ENCODE assay signal across 8 cellular contexts in genomic region chr10:11610855-11611247, GRCh38. TPM values are rescaled to one million over a fixed set of nuclear protein-coding genes. Genes with fewer than 3 reads are reported as not detected.
DNase-seq lines count a peak whose midpoint lies in the region; ATAC-seq and TF ChIP-seq lines count a peak whose summit lies in the region.

No MANE protein-coding gene starts in this region.

- peaks cover 56% of the 10 kb centered on the region for H3K4me1 ChIP-seq in Karpas-422 (ENCODE audit: low read length)

- peak; percentile 41 for DNase-seq in CD1c-positive myeloid dendritic cell (ENCODE audit: extremely low spot score)
- peak; percentile 84 for DNase-seq in Karpas-422
- peak; percentile 3 for DNase-seq in activated T-helper 1 cell treated with Interleukin-2 at 50 U/mL for 16 hours (ENCODE audit: low read depth)
- peak; percentile 45 for DNase-seq in fibroblast of the aortic adventitia (ENCODE audit: low read depth)
- DNase-seq in neural crest cell (ENCODE audit: low read depth, low spot score) = peak; percentile 30
- no peak for DNase-seq in superior temporal gyrus (ENCODE audit: extremely low spot score)

- peak overlapping the region; percentile 95 for H3K27ac ChIP-seq in Karpas-422 (ENCODE audit: low read length)

- no peaks in the 10 kb centered on the region for H3K27me3 Mint-ChIP-seq in neural crest cell (ENCODE audit: low read depth)

- no peaks in the 10 kb centered on the region for H4K20me1 ChIP-seq in Karpas-422 (ENCODE audit: insufficient read depth, low read depth, low read length)

- H3K9ac ChIP-seq in Karpas-422 (ENCODE audit: low read length) = peak overlapping the region; percentile 90

- ATAC-seq in GM21423 (IDR thresholded peaks at IDR 0.05; ENCODE audit: unreplicated experiment) (peak; percentile 5), GM19328 (IDR thresholded peaks at IDR 0.05; ENCODE audit: unreplicated experiment) (no peak)

- peak overlapping the region; percentile 81 for H3K4me2 ChIP-seq in Karpas-422 (ENCODE audit: low read depth, low read length, poor library complexity, severe bottlenecking)

- peak overlapping the region; percentile 84 for H3K4me3 ChIP-seq in Karpas-422 (ENCODE audit: low read length)
- peak overlapping the region; percentile 88 for H3K4me3 ChIP-seq in fibroblast of the aortic adventitia (ENCODE audit: low read depth, low read length)

- H3K9me3 ChIP-seq in Karpas-422 (ENCODE audit: low read length) = no peaks in the 10 kb centered on the region

- no peaks in the 10 kb centered on the region for H3K9me2 ChIP-seq in Karpas-422 (replicated peaks; ENCODE audit: insufficient read depth, low read length)

- peaks cover 36% of the 10 kb centered on the region for H3K4me1 Mint-ChIP-seq in neural crest cell

- H2AFZ ChIP-seq in Karpas-422 (ENCODE audit: low read length) = no peak overlapping the region

- H3K27ac Mint-ChIP-seq in neural crest cell (ENCODE audit: unreplicated experiment) = peak overlapping the region; percentile 81

- peaks cover 50% of the 10 kb centered on the region for H3K79me2 ChIP-seq in Karpas-422 (ENCODE audit: low read length)

- no peaks in the 10 kb centered on the region for H3K9me3 Mint-ChIP-seq in neural crest cell

- no peaks in the 10 kb centered on the region for H3K36me3 Mint-ChIP-seq in neural crest cell (ENCODE audit: low read depth)

- H3K27me3 ChIP-seq in Karpas-422 (ENCODE audit: low read length) = no peaks in the 10 kb centered on the region

- H3K36me3 ChIP-seq in Karpas-422 (ENCODE audit: insufficient read depth, low read length) = no peaks in the 10 kb centered on the region

- TF ChIP-seq CTCF in fibroblast of the aortic adventitia (IDR thresholded peaks at IDR 0.05; ENCODE audit: insufficient read depth, low read length) (no peak), neural crest cell (conservative IDR thresholded peaks at IDR 0.05) (no peak)

- H3K4me3 Mint-ChIP-seq in neural crest cell = peak overlapping the region; percentile 96

RNA-seq across cellular contexts. Expression of gene USP6NL, which starts 0.6 kb away (rescaled TPM):
- total RNA-seq in Karpas-422 (2014; rRNA removed; shearing (Covaris generic); ENCODE audit: low replicate concordance) = 54.3 and 63.9 TPM in 2 replicates
- 8.3 and 15.2 TPM in 2 replicates for total RNA-seq in fibroblast of the aortic adventitia (ENCODE audit: low replicate concordance)
- total RNA-seq in neural crest cell = 35.3 and 38.2 TPM in 2 replicates
